In genomic region chrX:24055043-24055356, GRCh38 we compare ENCODE assay signal across 1 cellular context.
TF ChIP-seq lines count a peak whose summit lies in the region.

No MANE protein-coding gene starts in this region.

TF ChIP-seq in K562, 482 proteins besides CTCF, POLR2A, EP300 and RAD21 (continued from another document):
- no peak for TF ChIP-seq CREB3L1 (IDR thresholded peaks at IDR 0.05; ENCODE audit: borderline replicate concordance, low read depth)
- TF ChIP-seq FOXK1 (CRISPR knock-in tag; IDR thresholded peaks at IDR 0.05; ENCODE audit: borderline replicate concordance) = no peak
- no peak for TF ChIP-seq NELFE (IDR thresholded peaks at IDR 0.05; ENCODE audit: insufficient read depth, insufficient read length)
- no peak for TF ChIP-seq ZBTB12 (CRISPR knock-in tag; IDR thresholded peaks at IDR 0.05)
- no peak for TF ChIP-seq CC2D1A (IDR thresholded peaks at IDR 0.05)
- no peak for TF ChIP-seq CHD2 (IDR thresholded peaks at IDR 0.05; ENCODE audit: low read depth, low read length)
- TF ChIP-seq ZNF764 (CRISPR knock-in tag; IDR thresholded peaks at IDR 0.05; ENCODE audit: low read depth) = no peak
- TF ChIP-seq POLR2B (IDR thresholded peaks at IDR 0.05; ENCODE audit: low read depth, partially characterized antibody) = peak; percentile 0
- TF ChIP-seq ZNF586 (CRISPR knock-in tag; conservative IDR thresholded peaks at IDR 0.05) = no peak
- TF ChIP-seq LCOR (CRISPR knock-in tag; IDR thresholded peaks at IDR 0.05) = 0 out of 2 replicates have a peak, but pooled peaks have one; percentile 2
- no peak for TF ChIP-seq SMARCC2 (IDR thresholded peaks at IDR 0.05; ENCODE audit: low read depth)
- TF ChIP-seq NR1H2 (CRISPR knock-in tag; IDR thresholded peaks at IDR 0.05) = 0 out of 2 replicates have a peak, but pooled peaks have one; percentile 56
- TF ChIP-seq ZNF75A (CRISPR knock-in tag; IDR thresholded peaks at IDR 0.05) = no peak
- no peak for TF ChIP-seq ZNF830 (CRISPR knock-in tag; IDR thresholded peaks at IDR 0.05)
- TF ChIP-seq IFI16 (CRISPR knock-in tag; IDR thresholded peaks at IDR 0.05) = no peak
- no peak for TF ChIP-seq ATF2 (CRISPR knock-in tag; IDR thresholded peaks at IDR 0.05)
- peak; percentile 85 for TF ChIP-seq PHF8 (IDR thresholded peaks at IDR 0.05; ENCODE audit: borderline replicate concordance, low read length)
- TF ChIP-seq TAF9B (IDR thresholded peaks at IDR 0.05; ENCODE audit: partially characterized antibody) = peak; percentile 5
- TF ChIP-seq MAFF (IDR thresholded peaks at IDR 0.05; ENCODE audit: low read length) = no peak
- TF ChIP-seq HMGXB4 (CRISPR knock-in tag; IDR thresholded peaks at IDR 0.05) = 0 out of 2 replicates have a peak, but pooled peaks have one; percentile 12
- TF ChIP-seq HDAC1 (IDR thresholded peaks at IDR 0.05) = peak in 1 of 2 experiments; percentile 61; a peak in 1 of 4 replicates
- TF ChIP-seq ZBTB7A (IDR thresholded peaks at IDR 0.05; ENCODE audit: borderline replicate concordance, control insufficient read depth, low read depth, low read length) = no peak
- 0 out of 2 replicates have a peak, but pooled peaks have one; percentile 13 for TF ChIP-seq ZNF511 (CRISPR knock-in tag; IDR thresholded peaks at IDR 0.05)
- peak; percentile 32; the same call in 1 of the 2 replicates for TF ChIP-seq FOXP1 (CRISPR knock-in tag; IDR thresholded peaks at IDR 0.05)
- no peak for TF ChIP-seq BMI1 (IDR thresholded peaks at IDR 0.05; ENCODE audit: low read length)
- no peak for TF ChIP-seq ZNF518B (CRISPR knock-in tag; IDR thresholded peaks at IDR 0.05)
- TF ChIP-seq STAG1 (CRISPR knock-in tag; IDR thresholded peaks at IDR 0.05; ENCODE audit: borderline replicate concordance) = no peak
- no peak for TF ChIP-seq ZNF395 (CRISPR knock-in tag; IDR thresholded peaks at IDR 0.05)
- no peak for TF ChIP-seq HNRNPUL1 (IDR thresholded peaks at IDR 0.05; ENCODE audit: low read length)
